ENCODE assay signal across 20 cellular contexts in the genomic region with DNA sequence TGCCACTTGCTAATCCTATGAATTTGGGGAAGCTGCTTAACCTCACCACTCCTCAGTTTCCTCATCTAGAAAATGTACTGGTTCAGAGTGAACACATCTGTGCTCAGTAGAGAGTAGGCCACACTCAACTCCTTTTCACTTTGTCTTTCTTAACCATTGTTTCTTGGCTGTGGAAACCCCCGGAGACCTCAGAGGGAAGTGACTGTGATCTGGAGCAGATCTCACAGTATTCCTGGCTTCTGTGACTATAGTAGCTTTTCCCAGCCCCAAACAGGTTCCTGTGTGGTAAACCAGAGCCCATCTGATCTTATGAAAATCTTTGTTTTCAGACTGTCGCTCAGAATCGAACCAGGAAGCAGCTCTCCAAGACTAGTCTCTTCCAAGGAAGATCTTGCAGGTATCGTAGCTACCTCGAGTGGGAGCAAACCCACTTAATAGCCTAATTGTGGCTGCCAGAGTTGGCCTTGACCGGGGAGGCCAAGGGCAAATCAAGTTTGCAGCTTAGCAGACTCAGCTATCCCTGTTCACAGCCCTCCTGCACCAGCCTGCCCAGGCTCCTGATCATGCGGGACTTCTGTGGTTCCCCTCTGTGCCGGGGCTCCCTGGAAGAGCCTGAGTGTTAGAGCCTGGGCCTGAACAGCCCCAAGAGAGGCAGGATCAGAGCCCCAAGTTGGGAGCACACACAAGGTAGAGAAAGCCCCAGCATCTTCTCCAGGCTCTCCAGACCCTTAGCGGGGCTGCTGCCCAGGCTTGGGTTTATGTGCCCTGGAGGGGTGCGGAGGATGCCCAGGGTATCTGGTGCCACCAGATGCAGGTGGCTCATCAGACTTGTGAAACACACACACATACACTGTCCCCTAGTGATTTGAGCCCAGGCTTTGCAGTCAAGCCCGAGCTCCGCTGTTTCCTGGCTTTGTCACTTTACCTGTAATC. TPM values are rescaled to one million over a fixed set of nuclear protein-coding genes. Genes with fewer than 3 reads are reported as not detected.
DNase-seq lines count a peak whose midpoint lies in the region; ATAC-seq and TF ChIP-seq lines count a peak whose summit lies in the region.
"Had no signal": no experiment of that assay in that cellular context is flagged by ENCODE, and none has a peak within 500 bp of the region (broad histone marks: within the 10 kb centered on the region; RNA-seq: fewer than 3 reads in every experiment).

No MANE protein-coding gene starts in this region.

- 86 to 95% (median 90%) methylated on average over 5 to 12 of the region's 12 CpGs for WGBS in adrenal gland, 4 donors
- WGBS in transverse colon (ENCODE audit: low coverage in 1 of 2), 2 donors: 84 to 94% methylated on average over 3 to 12 of the region's 12 CpGs

- intact Hi-C loops in adrenal gland (cut with DNase I) (no loop called here), transverse colon (cut with DNase I; ENCODE audit: low total_unique reads) (no loop called here)

- H3K9me3 ChIP-seq in adrenal gland (replicated peaks in 1 of 3) (no peaks in the 10 kb centered on the region), transverse colon (no peaks in the 10 kb centered on the region)
- H3K9me3 ChIP-seq: colonic mucosa, gastroesophageal sphincter had no signal

- H3K27me3 ChIP-seq in adrenal gland: no peaks in the 10 kb centered on the region
- H3K27me3 ChIP-seq in transverse colon: no peaks in the 10 kb centered on the region
- H3K27me3 ChIP-seq: colonic mucosa, gastroesophageal sphincter had no signal

- CTCF ChIA-PET in activated CD4-positive, alpha-beta T cell treated with anti-CD3 and anti-CD28 coated beads, Interleukin-2, amount 10 ng/mL, durations not matched to agents 7 days and 5 days (lab: Charles Lee): interaction anchor here (1.2 kb wide), 1 partner anchor 71 kb away, joined by 3 read pairs; no protein-coding TSS in a partner anchor

- POLR2A ChIA-PET in activated naive CD8-positive, alpha-beta T cell treated with anti-CD3 and anti-CD28 coated beads, Interleukin-2, amount 10 ng/mL, durations not matched to agents 7 days and 5 days (lab: Charles Lee): interaction anchor here (0.7 kb wide), 1 partner anchor 57 kb away, joined by 4 read pairs; no protein-coding TSS in a partner anchor
- POLR2A ChIA-PET in activated CD4-positive, alpha-beta T cell treated with anti-CD3 and anti-CD28 coated beads, Interleukin-2, amount 10 ng/mL, durations not matched to agents 7 days and 5 days (lab: Charles Lee): no interaction called here

- no peaks in the 10 kb centered on the region for H3K9me3 Mint-ChIP-seq in activated naive CD8-positive, alpha-beta T cell treated with anti-CD3 and anti-CD28 coated beads, Interleukin-2, amount 10 ng/mL, durations not matched to agents 7 days and 5 days
- H3K9me3 Mint-ChIP-seq in activated naive CD8-positive, alpha-beta T cell treated with anti-CD3 and anti-CD28 coated beads for 36 hours: no peaks in the 10 kb centered on the region
- no peaks in the 10 kb centered on the region for H3K9me3 Mint-ChIP-seq in nephron
- H3K9me3 Mint-ChIP-seq in activated CD4-positive, alpha-beta T cell treated with anti-CD3 and anti-CD28 coated beads, Interleukin-2, amount 10 ng/mL, durations not matched to agents 7 days and 5 days: no peaks in the 10 kb centered on the region
- H3K9me3 Mint-ChIP-seq: activated naive CD4-positive, alpha-beta T cell treated with anti-CD3 and anti-CD28 coated beads, Interleukin-2, amount 50 U/mL, for 24 hours; CD14-positive monocyte had no signal

- TF ChIP-seq CTCF in adrenal gland (IDR thresholded peaks at IDR 0.05) (no peak), nephron (IDR thresholded peaks at IDR 0.05; ENCODE audit: unreplicated experiment in 3 of 3) (no peak), transverse colon (IDR thresholded peaks at IDR 0.05) (no peak)

- no peak for TF ChIP-seq POLR2A in adrenal gland (IDR thresholded peaks at IDR 0.05)
- TF ChIP-seq POLR2A in transverse colon (IDR thresholded peaks at IDR 0.05): no peak

- no peaks in the 10 kb centered on the region for H3K36me3 Mint-ChIP-seq in activated naive CD8-positive, alpha-beta T cell treated with anti-CD3 and anti-CD28 coated beads, Interleukin-2, amount 10 ng/mL, durations not matched to agents 7 days and 5 days
- no peaks in the 10 kb centered on the region for H3K36me3 Mint-ChIP-seq in activated naive CD8-positive, alpha-beta T cell treated with anti-CD3 and anti-CD28 coated beads for 36 hours
- no peaks in the 10 kb centered on the region for H3K36me3 Mint-ChIP-seq in nephron (ENCODE audit: low read depth)
- no peaks in the 10 kb centered on the region for H3K36me3 Mint-ChIP-seq in activated CD4-positive, alpha-beta T cell treated with anti-CD3 and anti-CD28 coated beads, Interleukin-2, amount 10 ng/mL, durations not matched to agents 7 days and 5 days (ENCODE audit: low read depth)
- H3K36me3 Mint-ChIP-seq: CD14-positive monocyte had no signal

- H3K27ac ChIP-seq in adrenal gland (no peak overlapping the region), transverse colon (no peak overlapping the region)
- H3K27ac ChIP-seq: colonic mucosa, gastroesophageal sphincter, parathyroid adenoma had no signal

- H3K36me3 ChIP-seq in adrenal gland (replicated peaks in 1 of 2) (no peaks in the 10 kb centered on the region), transverse colon (no peaks in the 10 kb centered on the region)
- H3K36me3 ChIP-seq: colonic mucosa had no signal

- no peak for ATAC-seq in activated naive CD8-positive, alpha-beta T cell treated with anti-CD3 and anti-CD28 coated beads, Interleukin-2, amount 10 ng/mL, durations not matched to agents 7 days and 5 days (ENCODE audit: low read depth)
- ATAC-seq in GM19397 (IDR thresholded peaks at IDR 0.05; ENCODE audit: unreplicated experiment) (no peak), HG03108 (IDR thresholded peaks at IDR 0.05; ENCODE audit: unreplicated experiment) (no peak)
- ATAC-seq: gastroesophageal sphincter had no signal

- no peaks in the 10 kb centered on the region for H3K27me3 Mint-ChIP-seq in activated naive CD8-positive, alpha-beta T cell treated with anti-CD3 and anti-CD28 coated beads, Interleukin-2, amount 10 ng/mL, durations not matched to agents 7 days and 5 days
- no peaks in the 10 kb centered on the region for H3K27me3 Mint-ChIP-seq in activated naive CD8-positive, alpha-beta T cell treated with anti-CD3 and anti-CD28 coated beads for 36 hours
- H3K27me3 Mint-ChIP-seq in nephron (ENCODE audit: low read depth): peaks cover 3% of the 10 kb centered on the region
- H3K27me3 Mint-ChIP-seq in activated CD4-positive, alpha-beta T cell treated with anti-CD3 and anti-CD28 coated beads, Interleukin-2, amount 10 ng/mL, durations not matched to agents 7 days and 5 days: no peaks in the 10 kb centered on the region
- H3K27me3 Mint-ChIP-seq: activated naive CD4-positive, alpha-beta T cell treated with anti-CD3 and anti-CD28 coated beads, Interleukin-2, amount 50 U/mL, for 24 hours had no signal

- H3K4me1 ChIP-seq in adrenal gland (replicated peaks in 1 of 2): no peaks in the 10 kb centered on the region
- peaks cover 0 to 8% (median 3%) of the 10 kb centered on the region in 4 donors for H3K4me1 ChIP-seq in transverse colon
- H3K4me1 ChIP-seq: colonic mucosa had no signal

- no peak for TF ChIP-seq EP300 in transverse colon (IDR thresholded peaks at IDR 0.05; ENCODE audit: low read depth)

- H3K4me1 Mint-ChIP-seq in activated naive CD8-positive, alpha-beta T cell treated with anti-CD3 and anti-CD28 coated beads, Interleukin-2, amount 10 ng/mL, durations not matched to agents 7 days and 5 days: peaks cover 3% of the 10 kb centered on the region
- H3K4me1 Mint-ChIP-seq in activated naive CD8-positive, alpha-beta T cell treated with anti-CD3 and anti-CD28 coated beads for 36 hours: no peaks in the 10 kb centered on the region
- H3K4me1 Mint-ChIP-seq in nephron: peaks cover 16% of the 10 kb centered on the region
- no peaks in the 10 kb centered on the region for H3K4me1 Mint-ChIP-seq in activated CD4-positive, alpha-beta T cell treated with anti-CD3 and anti-CD28 coated beads, Interleukin-2, amount 10 ng/mL, durations not matched to agents 7 days and 5 days
- H3K4me1 Mint-ChIP-seq: activated naive CD4-positive, alpha-beta T cell treated with anti-CD3 and anti-CD28 coated beads, Interleukin-2, amount 50 U/mL, for 24 hours had no signal

- DNase-seq in activated naive CD8-positive, alpha-beta T cell treated with anti-CD3 and anti-CD28 coated beads, Interleukin-2, amount 10 ng/mL, durations not matched to agents 7 days and 5 days: peak; percentile 19
- no peak for DNase-seq in activated naive CD8-positive, alpha-beta T cell treated with anti-CD3 and anti-CD28 coated beads for 36 hours
- DNase-seq in adrenal gland: peak in 5 of 7 donors; percentile 5 to 38 (median 8)
- peak; percentile 3 for DNase-seq in transverse colon
- no peak for DNase-seq in activated CD4-positive, alpha-beta T cell treated with anti-CD3 and anti-CD28 coated beads, Interleukin-2, amount 10 ng/mL, durations not matched to agents 7 days and 5 days
- DNase-seq: activated CD4-positive, alpha-beta T cell treated with anti-CD3 and anti-CD28 coated beads for 48 hours; DMS 273 treated with DMSO at 0.1 percent for 48 hours; NCI-H1048; NCI-H526; OCI-M1; stimulated activated CD4-positive, alpha-beta T cell treated with anti-CD3 and anti-CD28 coated beads, Interleukin-4, amount 100 ng/mL, for 24 hours had no signal

- H3K27ac Mint-ChIP-seq in activated naive CD8-positive, alpha-beta T cell treated with anti-CD3 and anti-CD28 coated beads, Interleukin-2, amount 10 ng/mL, durations not matched to agents 7 days and 5 days: no peak overlapping the region
- H3K27ac Mint-ChIP-seq in activated naive CD8-positive, alpha-beta T cell treated with anti-CD3 and anti-CD28 coated beads for 36 hours: no peak overlapping the region
- peak overlapping the region; percentile 35 to 48 (median 48) for H3K27ac Mint-ChIP-seq in nephron
- no peak overlapping the region for H3K27ac Mint-ChIP-seq in activated CD4-positive, alpha-beta T cell treated with anti-CD3 and anti-CD28 coated beads, Interleukin-2, amount 10 ng/mL, durations not matched to agents 7 days and 5 days
- H3K27ac Mint-ChIP-seq: activated naive CD4-positive, alpha-beta T cell treated with anti-CD3 and anti-CD28 coated beads, Interleukin-2, amount 50 U/mL, for 24 hours had no signal

- H3K4me3 ChIP-seq in adrenal gland (no peak overlapping the region), transverse colon (no peak overlapping the region)
- H3K4me3 ChIP-seq: colonic mucosa, gastroesophageal sphincter, skin epidermis had no signal

- H3K4me3 Mint-ChIP-seq in activated naive CD8-positive, alpha-beta T cell treated with anti-CD3 and anti-CD28 coated beads, Interleukin-2, amount 10 ng/mL, durations not matched to agents 7 days and 5 days: no peak overlapping the region
- H3K4me3 Mint-ChIP-seq in activated naive CD8-positive, alpha-beta T cell treated with anti-CD3 and anti-CD28 coated beads for 36 hours: no peak overlapping the region
- no peak overlapping the region for H3K4me3 Mint-ChIP-seq in nephron
- H3K4me3 Mint-ChIP-seq in activated CD4-positive, alpha-beta T cell treated with anti-CD3 and anti-CD28 coated beads, Interleukin-2, amount 10 ng/mL, durations not matched to agents 7 days and 5 days: no peak overlapping the region
- H3K4me3 Mint-ChIP-seq: activated naive CD4-positive, alpha-beta T cell treated with anti-CD3 and anti-CD28 coated beads, Interleukin-2, amount 50 U/mL, for 24 hours; CD14-positive monocyte had no signal

- in situ Hi-C loops in transverse colon (cut with MboI; ENCODE audit: low pct_ligation_motif_present in 1 of 4, low pct_unique_long_range_greater_than_20kb in 1 of 4, low sequenced_read_pairs in 3 of 4): no loop called here

RNA-seq across cellular contexts. Expression of a gene that starts 52.2 kb away (rescaled TPM):
- not detected for total RNA-seq in activated naive CD8-positive, alpha-beta T cell treated with anti-CD3 and anti-CD28 coated beads, Interleukin-2, amount 10 ng/mL, durations not matched to agents 7 days and 5 days
- not detected for total RNA-seq in activated naive CD8-positive, alpha-beta T cell treated with anti-CD3 and anti-CD28 coated beads for 36 hours
- total RNA-seq in adrenal gland (10 to 100 TPM in 7 of 8 donors, 1 to 10 TPM in 1; 9.7 to 32.6 (median 13.4) TPM), transverse colon (10 to 100 TPM; 11.0 to 30.8 (median 13.1) TPM)
- 10 to 100 TPM in 1 of 3 donors, 1 to 10 TPM in 2; 5.6 to 10.3 (median 8.4) TPM for polyA plus RNA-seq in adrenal gland
- not detected for total RNA-seq in activated CD4-positive, alpha-beta T cell treated with anti-CD3 and anti-CD28 coated beads, Interleukin-2, amount 10 ng/mL, durations not matched to agents 7 days and 5 days
- polyA plus RNA-seq: CD14-positive monocyte had no signal

Comparison
In these comparisons a context has a peak if more than half of its experiments do, and no peak if none do; other contexts are left out.
1. DNase-seq: peak in activated naive CD8-positive, alpha-beta T cell treated with anti-CD3 and anti-CD28 coated beads, Interleukin-2, amount 10 ng/mL, durations not matched to agents 7 days and 5 days (single experiment), adrenal gland (5 of 7) and transverse colon (single experiment); none in activated naive CD8-positive, alpha-beta T cell treated with anti-CD3 and anti-CD28 coated beads for 36 hours (single experiment) and activated CD4-positive, alpha-beta T cell treated with anti-CD3 and anti-CD28 coated beads, Interleukin-2, amount 10 ng/mL, durations not matched to agents 7 days and 5 days (single experiment).
2. H3K27ac Mint-ChIP-seq: peak in nephron (3 of 3); none in activated naive CD8-positive, alpha-beta T cell treated with anti-CD3 and anti-CD28 coated beads, Interleukin-2, amount 10 ng/mL, durations not matched to agents 7 days and 5 days (single experiment), activated naive CD8-positive, alpha-beta T cell treated with anti-CD3 and anti-CD28 coated beads for 36 hours (single experiment) and activated CD4-positive, alpha-beta T cell treated with anti-CD3 and anti-CD28 coated beads, Interleukin-2, amount 10 ng/mL, durations not matched to agents 7 days and 5 days (single experiment).
3. RNA of a gene that starts 52.2 kb away (total RNA-seq): 9.7 to 32.6 TPM in adrenal gland and 11.0 to 30.8 TPM in transverse colon; not detected in activated naive CD8-positive, alpha-beta T cell treated with anti-CD3 and anti-CD28 coated beads for 36 hours, not detected in activated naive CD8-positive, alpha-beta T cell treated with anti-CD3 and anti-CD28 coated beads, Interleukin-2, amount 10 ng/mL, durations not matched to agents 7 days and 5 days and not detected in activated CD4-positive, alpha-beta T cell treated with anti-CD3 and anti-CD28 coated beads, Interleukin-2, amount 10 ng/mL, durations not matched to agents 7 days and 5 days; every median in the first group is over 10 times any median in the second.